Comparison of ENCODE assay signal across 17 cellular contexts in the genomic region with DNA sequence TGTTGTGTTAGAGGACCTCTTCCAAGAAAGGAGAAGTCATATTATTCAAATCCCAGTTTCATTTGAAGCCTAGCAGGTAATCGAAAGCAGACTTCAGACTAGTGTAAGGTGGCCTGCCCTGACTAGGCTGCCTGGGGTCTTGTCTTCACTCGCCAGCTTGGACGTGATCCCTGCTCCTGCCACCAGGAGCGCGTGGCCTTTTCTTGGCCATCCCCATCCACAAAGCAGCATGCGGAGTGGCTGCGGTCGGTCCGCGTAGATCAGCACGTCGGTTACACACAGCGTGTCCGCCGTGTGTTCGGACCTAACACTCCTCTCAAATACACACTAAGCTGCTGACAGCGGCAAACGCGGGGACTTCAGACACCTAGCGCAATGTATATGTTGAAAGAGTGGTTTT. TPM values are rescaled to one million over a fixed set of nuclear protein-coding genes. Genes with fewer than 3 reads are reported as not detected.
DNase-seq lines count a peak whose midpoint lies in the region; ATAC-seq and TF ChIP-seq lines count a peak whose summit lies in the region.
"Had no signal": no experiment of that assay in that cellular context is flagged by ENCODE, and none has a peak within 500 bp of the region (broad histone marks: within the 10 kb centered on the region; RNA-seq: fewer than 3 reads in every experiment).

No MANE protein-coding gene starts in this region.

- H3K4me3 Mint-ChIP-seq in endodermal cell (no peak overlapping the region), neural progenitor cell (no peak overlapping the region)
- H3K4me3 Mint-ChIP-seq: activated CD4-positive, alpha-beta memory T cell treated with anti-CD3 and anti-CD28 coated beads for 36 hours; activated naive CD8-positive, alpha-beta T cell; activated T-cell treated with anti-CD3 and anti-CD28 coated beads, Interleukin-2, amount 50 U/mL, for 4 hours; immature natural killer cell had no signal

- peaks cover 4% of the 10 kb centered on the region for H3K27me3 Mint-ChIP-seq in endodermal cell (ENCODE audit: insufficient read depth)
- peaks cover 14% of the 10 kb centered on the region for H3K27me3 Mint-ChIP-seq in neural progenitor cell (ENCODE audit: insufficient read depth, low read depth)

- H3K36me3 ChIP-seq in endodermal cell (ENCODE audit: control insufficient read depth, insufficient read depth, low read length) (no peaks in the 10 kb centered on the region), neural progenitor cell (no peaks in the 10 kb centered on the region)
- H3K36me3 ChIP-seq: neutrophil, thyroid gland had no signal

- DNase-seq in GM12864 (ENCODE audit: low read depth) (no peak), NB4 (ENCODE audit: low read depth) (peak; percentile 8), endodermal cell (peak; percentile 91), neural progenitor cell (ENCODE audit: low spot score) (peak; percentile 78), NCI-H2107 treated with DMSO at 0.1 percent for 48 hours (lab: John Stamatoyannopoulos, UW; ENCODE audit: unreplicated experiment) (no peak)
- DNase-seq in activated CD4-positive, alpha-beta T cell treated with anti-CD3 and anti-CD28 coated beads, Interleukin-2, amount 50 U/mL, for 4 hours: no peak
- DNase-seq: activated CD4-positive, alpha-beta memory T cell treated with anti-CD3 and anti-CD28 coated beads for 36 hours; activated T-cell treated with anti-CD3 and anti-CD28 coated beads, Interleukin-2, amount 50 U/mL, for 4 hours; caudate nucleus; immature natural killer cell; NCI-H2227 treated with DMSO at 0.1 percent for 48 hours; stimulated activated CD4-positive, alpha-beta T cell treated with anti-CD3 and anti-CD28 coated beads, Interleukin-4, amount 100 ng/mL, for 4 hours; thyroid gland had no signal

- H3K79me2 ChIP-seq in neural progenitor cell (ENCODE audit: low read depth): no peaks in the 10 kb centered on the region

- no peak overlapping the region for H2AFZ ChIP-seq in neural progenitor cell (replicated peaks)

- H3K9me3 Mint-ChIP-seq in endodermal cell (no peaks in the 10 kb centered on the region), neural progenitor cell (no peaks in the 10 kb centered on the region)
- H3K9me3 Mint-ChIP-seq: activated CD4-positive, alpha-beta memory T cell treated with anti-CD3 and anti-CD28 coated beads for 36 hours; activated T-cell treated with anti-CD3 and anti-CD28 coated beads, Interleukin-2, amount 50 U/mL, for 4 hours had no signal

- H3K9ac ChIP-seq in endodermal cell (ENCODE audit: extremely low read depth, low read length, poor library complexity, severe bottlenecking) (no peak overlapping the region), neural progenitor cell (no peak overlapping the region)

- no peaks in the 10 kb centered on the region for H3K9me3 ChIP-seq in endodermal cell (ENCODE audit: control insufficient read depth, low read length)
- H3K9me3 ChIP-seq in neural progenitor cell (ENCODE audit: low read depth): no peaks in the 10 kb centered on the region
- H3K9me3 ChIP-seq: neutrophil, thyroid gland had no signal

- no peak overlapping the region for H3K4me2 ChIP-seq in neural progenitor cell

- no peak for ATAC-seq in esophagus mucosa
- no peak for ATAC-seq in GM18517 (IDR thresholded peaks at IDR 0.05; ENCODE audit: unreplicated experiment)
- ATAC-seq: activated T-cell treated with anti-CD3 and anti-CD28 coated beads, Interleukin-2, amount 50 U/mL, for 4 hours had no signal

- H3K36me3 Mint-ChIP-seq in endodermal cell (ENCODE audit: low read depth) (no peaks in the 10 kb centered on the region), neural progenitor cell (peaks cover 4% of the 10 kb centered on the region)
- H3K36me3 Mint-ChIP-seq: activated CD4-positive, alpha-beta memory T cell treated with anti-CD3 and anti-CD28 coated beads for 36 hours; activated naive CD8-positive, alpha-beta T cell; immature natural killer cell had no signal

- no peaks in the 10 kb centered on the region for H3K27me3 ChIP-seq in endodermal cell (ENCODE audit: control insufficient read depth, insufficient read depth, low read length, poor library complexity, severe bottlenecking)
- peaks cover 10% of the 10 kb centered on the region for H3K27me3 ChIP-seq in neural progenitor cell
- H3K27me3 ChIP-seq: thyroid gland had no signal

- no peak overlapping the region for H3K4me3 ChIP-seq in GM12864 (ENCODE audit: low read depth, low read length)
- no peak overlapping the region for H3K4me3 ChIP-seq in NB4 (ENCODE audit: low read depth, low read length)
- no peak overlapping the region for H3K4me3 ChIP-seq in endodermal cell (ENCODE audit: low read length)
- H3K4me3 ChIP-seq in neural progenitor cell: no peak overlapping the region
- H3K4me3 ChIP-seq: thyroid gland had no signal

- H3K27ac ChIP-seq in endodermal cell (ENCODE audit: low read depth, low read length): no peak overlapping the region
- H3K27ac ChIP-seq in neural progenitor cell: no peak overlapping the region
- H3K27ac ChIP-seq: neutrophil, thyroid gland had no signal

- H3K4me1 ChIP-seq in endodermal cell (ENCODE audit: control insufficient read depth, insufficient read depth, low read length): peaks cover 4% of the 10 kb centered on the region
- peaks cover 4% of the 10 kb centered on the region for H3K4me1 ChIP-seq in neural progenitor cell
- H3K4me1 ChIP-seq: thyroid gland had no signal

- no peaks in the 10 kb centered on the region for H4K20me1 ChIP-seq in neural progenitor cell (ENCODE audit: low read depth)

- TF ChIP-seq CTCF in GM12864 (IDR thresholded peaks at IDR 0.05; ENCODE audit: low read depth, low read length, missing control alignments) (peak; percentile 9), NB4 (IDR thresholded peaks at IDR 0.05; ENCODE audit: low read depth, low read length) (no peak), endodermal cell (conservative IDR thresholded peaks at IDR 0.05) (peak; percentile 81), neural progenitor cell (IDR thresholded peaks at IDR 0.05) (peak; percentile 60)

- no peak for TF ChIP-seq POLR2A in NB4 (IDR thresholded peaks at IDR 0.05; ENCODE audit: extremely low read depth, insufficient read length)

- 51 to 69% methylated on average over 4 to 20 of the region's 20 CpGs for WGBS in endodermal cell (ENCODE audit: insufficient coverage in 1 of 2, insufficient read length in 1 of 2), 2 experiments

- no peaks in the 10 kb centered on the region for H3F3A ChIP-seq in neural progenitor cell (ENCODE audit: low read depth)

- H3K27ac Mint-ChIP-seq in endodermal cell (no peak overlapping the region), neural progenitor cell (peak overlapping the region; percentile 82)
- H3K27ac Mint-ChIP-seq: activated CD4-positive, alpha-beta memory T cell treated with anti-CD3 and anti-CD28 coated beads for 36 hours; activated naive CD8-positive, alpha-beta T cell; immature natural killer cell had no signal

- peaks cover 6% of the 10 kb centered on the region for H3K4me1 Mint-ChIP-seq in endodermal cell
- H3K4me1 Mint-ChIP-seq in neural progenitor cell: peaks cover 30% of the 10 kb centered on the region

RNA-seq across cellular contexts. Expression of gene CFAP77, which starts 37.3 kb away (rescaled TPM):
- 1 to 10 TPM; 1.7 to 2.2 TPM for total RNA-seq in endodermal cell
- 0.75 TPM for polyA plus RNA-seq in endodermal cell (2013, experiment 1 of 2)
- polyA plus RNA-seq in endodermal cell (2013, experiment 2 of 2): 0.75 TPM
- total RNA-seq in neural progenitor cell (ENCODE audit: low replicate concordance): 1.8 and 3.6 TPM in 2 replicates
- total RNA-seq in esophagus mucosa: not detected
- total RNA-seq: activated CD4-positive, alpha-beta memory T cell treated with anti-CD3 and anti-CD28 coated beads for 36 hours; activated T-cell treated with anti-CD3 and anti-CD28 coated beads, Interleukin-2, amount 50 U/mL, for 4 hours had no signal
- polyA plus RNA-seq: immature natural killer cell had no signal

RNA-seq across cellular contexts. Expression of gene TTF1, which starts 40.7 kb away (rescaled TPM):
- total RNA-seq in endodermal cell (10 to 100 TPM; 21.0 to 23.7 TPM), neural progenitor cell (ENCODE audit: low replicate concordance) (28.6 and 29.5 TPM in 2 replicates), esophagus mucosa (6.9 TPM)
- 17.7 TPM for polyA plus RNA-seq in endodermal cell (2013, experiment 1 of 2)
- polyA plus RNA-seq in endodermal cell (2013, experiment 2 of 2): 18.2 TPM

Comparison
In these comparisons a context has a peak if more than half of its experiments do, and no peak if none do; other contexts are left out.
1. DNase-seq: peak in NB4 (single experiment), endodermal cell (single experiment) and neural progenitor cell (single experiment); none in GM12864 (single experiment), activated CD4-positive, alpha-beta T cell treated with anti-CD3 and anti-CD28 coated beads, Interleukin-2, amount 50 U/mL, for 4 hours (0 of 2) and NCI-H2107 treated with DMSO at 0.1 percent for 48 hours (single experiment).